Comparison of ENCODE assay signal across 12 cellular contexts in the genomic region with DNA sequence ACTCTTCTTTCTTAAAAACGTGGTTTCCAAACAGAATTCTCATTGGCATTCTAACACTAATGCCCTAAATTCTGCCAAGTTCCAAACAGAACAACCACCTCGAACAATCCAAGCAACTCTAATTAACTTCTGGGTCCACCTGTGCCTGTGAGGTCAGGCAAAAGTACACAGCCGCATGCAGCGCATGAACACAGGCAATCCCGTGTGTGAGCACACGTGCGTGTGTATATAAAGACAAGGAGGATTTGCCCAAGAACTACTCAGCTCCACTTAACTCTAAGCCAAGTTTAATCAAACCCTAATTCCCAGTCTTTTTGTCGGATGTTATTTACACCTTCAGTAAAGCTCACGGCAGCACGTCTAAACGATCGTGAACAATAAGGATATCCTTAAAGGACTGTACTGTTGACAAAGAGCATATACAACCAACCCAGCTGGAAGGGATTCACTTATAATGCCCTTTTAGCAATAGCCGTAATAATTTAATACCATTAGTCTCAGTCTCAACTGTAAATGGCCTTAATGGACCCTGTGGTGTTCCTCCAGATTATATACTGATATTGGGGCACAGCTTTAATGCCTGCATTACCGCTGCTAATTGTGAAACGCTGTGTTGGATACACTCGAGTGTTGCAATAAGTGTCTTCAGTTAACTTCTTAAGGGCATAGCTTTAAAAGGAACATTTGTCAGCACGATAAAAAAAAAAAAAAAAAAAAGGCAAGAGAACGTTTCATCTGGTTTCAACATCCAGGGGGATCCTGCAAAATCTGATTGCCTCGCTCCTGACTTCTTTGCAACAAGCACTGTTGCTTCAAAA.
DNase-seq lines count a peak whose midpoint lies in the region; ATAC-seq and TF ChIP-seq lines count a peak whose summit lies in the region.
"Had no signal": no experiment of that assay in that cellular context is flagged by ENCODE, and none has a peak within 500 bp of the region (broad histone marks: within the 10 kb centered on the region; RNA-seq: fewer than 3 reads in every experiment).

No MANE protein-coding gene starts in this region.

- no peaks in the 10 kb centered on the region for H3K4me1 ChIP-seq in body of pancreas
- peaks cover 0 to 11% of the 10 kb centered on the region in 2 donors for H3K4me1 ChIP-seq in left lung

- H3K27me3 ChIP-seq in body of pancreas: no peaks in the 10 kb centered on the region
- H3K27me3 ChIP-seq in left lung: peaks cover 4 to 18% of the 10 kb centered on the region in 2 donors
- H3K27me3 ChIP-seq: adrenal gland had no signal

- H3K36me3 ChIP-seq in body of pancreas (replicated peaks in 1 of 2; ENCODE audit: insufficient read depth in 1 of 2, low read depth in 2 of 2): no peaks in the 10 kb centered on the region
- H3K36me3 ChIP-seq in left lung: no peaks in the 10 kb centered on the region
- H3K36me3 ChIP-seq: adrenal gland had no signal

- H3K4me1 Mint-ChIP-seq in type B pancreatic cell (ENCODE audit: unreplicated experiment): peaks cover 60% of the 10 kb centered on the region
- H3K4me1 Mint-ChIP-seq in natural killer cell treated with Interleukin-12 subunit alpha and Interleukin-12 subunit beta and Interleukin-15 and Interleukin-18, amount 100 ng/mL, for 72 hours (ENCODE audit: low read depth in 2 of 2): peaks cover 4 to 5% of the 10 kb centered on the region in 2 donors

- peak; percentile 33 for ATAC-seq in body of pancreas
- peak; percentile 53 for ATAC-seq in left lung
- no peak for ATAC-seq in natural killer cell treated with Interleukin-12 subunit alpha and Interleukin-12 subunit beta and Interleukin-15 and Interleukin-18, amount 100 ng/mL, for 72 hours
- ATAC-seq in GM21381 (IDR thresholded peaks at IDR 0.05; ENCODE audit: unreplicated experiment): no peak
- ATAC-seq: naive thymus-derived CD8-positive, alpha-beta T cell; Panc1 had no signal

- TF ChIP-seq CTCF in body of pancreas (IDR thresholded peaks at IDR 0.05) (no peak), left lung (IDR thresholded peaks at IDR 0.05) (no peak), type B pancreatic cell (conservative IDR thresholded peaks at IDR 0.05) (no peak)

- H3K36me3 Mint-ChIP-seq in type B pancreatic cell: no peaks in the 10 kb centered on the region
- no peaks in the 10 kb centered on the region for H3K36me3 Mint-ChIP-seq in natural killer cell treated with Interleukin-12 subunit alpha and Interleukin-12 subunit beta and Interleukin-15 and Interleukin-18, amount 100 ng/mL, for 72 hours
- H3K36me3 Mint-ChIP-seq: naive thymus-derived CD8-positive, alpha-beta T cell had no signal

- H3K9me3 Mint-ChIP-seq in type B pancreatic cell: no peaks in the 10 kb centered on the region
- H3K9me3 Mint-ChIP-seq in natural killer cell treated with Interleukin-12 subunit alpha and Interleukin-12 subunit beta and Interleukin-15 and Interleukin-18, amount 100 ng/mL, for 72 hours: no peaks in the 10 kb centered on the region
- H3K9me3 Mint-ChIP-seq: activated CD4-positive, alpha-beta T cell treated with anti-CD3 and anti-CD28 coated beads, Interleukin-2, amount 10 ng/mL, durations not matched to agents 7 days and 5 days; naive thymus-derived CD8-positive, alpha-beta T cell had no signal

- H3K27ac ChIP-seq in body of pancreas (peak overlapping the region in 1 of 4 donors; percentile 22), left lung (peak overlapping the region in 1 of 2 donors; percentile 35)

- no peak for TF ChIP-seq POLR2A in body of pancreas (IDR thresholded peaks at IDR 0.05)

- DNase-seq in DMS53 (lab: John Stamatoyannopoulos, UW) (peak; percentile 19), DMS53 treated with DMSO at 0.1 percent for 48 hours (lab: John Stamatoyannopoulos, UW; ENCODE audit: unreplicated experiment) (no peak), body of pancreas (no peak), left lung (no peak), type B pancreatic cell (ENCODE audit: extremely low spot score, unreplicated experiment) (no peak)
- DNase-seq in natural killer cell treated with Interleukin-12 subunit alpha and Interleukin-12 subunit beta and Interleukin-15 and Interleukin-18, amount 100 ng/mL, for 72 hours (ENCODE audit: low spot score): no peak
- DNase-seq in activated CD4-positive, alpha-beta T cell treated with anti-CD3 and anti-CD28 coated beads, Interleukin-2, amount 50 U/mL, for 1 hour: no peak
- DNase-seq: activated CD4-positive, alpha-beta T cell treated with anti-CD3 and anti-CD28 coated beads, Interleukin-2, amount 10 ng/mL, durations not matched to agents 7 days and 5 days; naive thymus-derived CD8-positive, alpha-beta T cell had no signal

- H3K4me3 ChIP-seq in body of pancreas (no peak overlapping the region), left lung (no peak overlapping the region)
- H3K4me3 ChIP-seq: adrenal gland had no signal

- peak overlapping the region; percentile 38 for H3K27ac Mint-ChIP-seq in type B pancreatic cell
- H3K27ac Mint-ChIP-seq in natural killer cell treated with Interleukin-12 subunit alpha and Interleukin-12 subunit beta and Interleukin-15 and Interleukin-18, amount 100 ng/mL, for 72 hours: no peak overlapping the region
- H3K27ac Mint-ChIP-seq: activated CD4-positive, alpha-beta T cell treated with anti-CD3 and anti-CD28 coated beads, Interleukin-2, amount 10 ng/mL, durations not matched to agents 7 days and 5 days; naive thymus-derived CD8-positive, alpha-beta T cell had no signal

- H3K9me3 ChIP-seq in body of pancreas (no peaks in the 10 kb centered on the region), left lung (no peaks in the 10 kb centered on the region)
- H3K9me3 ChIP-seq: adrenal gland had no signal

- peaks cover 13% of the 10 kb centered on the region for H3K27me3 Mint-ChIP-seq in type B pancreatic cell
- peaks cover 12 to 22% of the 10 kb centered on the region in 2 donors for H3K27me3 Mint-ChIP-seq in natural killer cell treated with Interleukin-12 subunit alpha and Interleukin-12 subunit beta and Interleukin-15 and Interleukin-18, amount 100 ng/mL, for 72 hours

- intact Hi-C loops in body of pancreas (cut with DNase I) (no loop called here), left lung (cut with DNase I) (no loop called here)

- peak overlapping the region; percentile 38 for H3K4me3 Mint-ChIP-seq in type B pancreatic cell
- no peak overlapping the region for H3K4me3 Mint-ChIP-seq in natural killer cell treated with Interleukin-12 subunit alpha and Interleukin-12 subunit beta and Interleukin-15 and Interleukin-18, amount 100 ng/mL, for 72 hours
- H3K4me3 Mint-ChIP-seq: activated CD4-positive, alpha-beta T cell treated with anti-CD3 and anti-CD28 coated beads, Interleukin-2, amount 10 ng/mL, durations not matched to agents 7 days and 5 days; naive thymus-derived CD8-positive, alpha-beta T cell had no signal

- 70 to 74% methylated on average over 19 of the region's 19 CpGs for WGBS in body of pancreas, 2 donors

Comparison
In these comparisons a context has a peak if more than half of its experiments do, and no peak if none do; other contexts are left out.
1. ATAC-seq: peak in body of pancreas (single experiment) and left lung (single experiment); none in natural killer cell treated with Interleukin-12 subunit alpha and Interleukin-12 subunit beta and Interleukin-15 and Interleukin-18, amount 100 ng/mL, for 72 hours (0 of 2) and GM21381 (single experiment).